Comparison of ENCODE assay signal across 22 cellular contexts in genomic region chr7:88281729-88282128, GRCh38. TPM values are rescaled to one million over a fixed set of nuclear protein-coding genes. Genes with fewer than 3 reads are reported as not detected.
A peak's percentile ranks its signal among the peaks of the same experiment; 100 is the strongest.
DNase-seq lines count a peak whose midpoint lies in the region; ATAC-seq, FAIRE-seq and TF ChIP-seq lines count a peak whose summit lies in the region.
"Had no signal": no experiment of that assay in that cellular context is flagged by ENCODE, and none has a peak within 500 bp of the region (broad histone marks: within the 10 kb centered on the region; RNA-seq: fewer than 3 reads in every experiment).

No MANE protein-coding gene starts in this region.

- H3K4me1 ChIP-seq in pancreas = peaks cover 4 to 9% (median 6%) of the 10 kb centered on the region in 3 donors
- no peaks in the 10 kb centered on the region for H3K4me1 ChIP-seq in kidney (ENCODE audit: control insufficient read depth in 1 of 2, insufficient read depth in 1 of 2, low read depth in 1 of 2, low read length in 2 of 2)
- H3K4me1 ChIP-seq: SJSA1 had no signal

- WGBS in pancreas, 2 donors = 13 to 18% methylated on average over 2 of the region's 2 CpGs

- DNase-seq in HT-29 (ENCODE audit: low spot score) (peak; percentile 39), epithelial cell of proximal tubule (ENCODE audit: low read depth) (peak; percentile 12), pancreas (no peak), UCSD-AML1 (lab: John Stamatoyannopoulos, UW; ENCODE audit: unreplicated experiment) (no peak), Right ventricle myocardium inferior (ENCODE audit: missing footprints) (no peak), coronary artery (ENCODE audit: low spot score) (no peak), kidney (no peak)
- DNase-seq: DND-41, H7, Karpas-422, NCI-H1417, NCI-H1694 treated with DMSO at 0.1 percent for 48 hours, NCI-H2081 treated with DMSO at 0.1 percent for 48 hours, NCI-H446 treated with DMSO at 0.1 percent for 48 hours, NCI-H526 treated with DMSO at 0.1 percent for 48 hours, PC-9 had no signal

- H3K36me3 ChIP-seq in pancreas (no peaks in the 10 kb centered on the region), kidney (ENCODE audit: control insufficient read depth in 1 of 2, insufficient read depth in 2 of 2, low read length in 2 of 2) (no peaks in the 10 kb centered on the region)
- H3K36me3 ChIP-seq: SJSA1 had no signal

- no peaks in the 10 kb centered on the region for H3K9me3 ChIP-seq in pancreas
- H3K9me3 ChIP-seq in kidney (ENCODE audit: control insufficient read depth in 1 of 2, low read length in 2 of 2) = no peaks in the 10 kb centered on the region
- H3K9me3 ChIP-seq: SJSA1 had no signal

- H3K27me3 ChIP-seq in pancreas = no peaks in the 10 kb centered on the region
- H3K27me3 ChIP-seq: SJSA1 had no signal

- FAIRE-seq in pancreas (lab: Jason Lieb, UNC) (no peak), kidney (lab: Jason Lieb, UNC) (no peak)
- FAIRE-seq: A204.1, GM12878 had no signal

- no peak overlapping the region for H3K9ac ChIP-seq in kidney (ENCODE audit: low read length in 2 of 2)

- H3K27ac ChIP-seq in 22Rv1 (peak overlapping the region; percentile 60), pancreas (no peak overlapping the region), coronary artery (no peak overlapping the region), kidney (ENCODE audit: low read depth in 2 of 2, low read length in 2 of 2) (no peak overlapping the region)
- H3K27ac ChIP-seq: PC-9, RWPE1, SJSA1 had no signal

- H3K4me3 ChIP-seq in epithelial cell of proximal tubule (ENCODE audit: low read depth, low read length) (no peak overlapping the region), pancreas (no peak overlapping the region), coronary artery (no peak overlapping the region), kidney (ENCODE audit: low read length in 2 of 2) (no peak overlapping the region)
- H3K4me3 ChIP-seq: GM12878, PC-9, SJSA1 had no signal

- intact Hi-C loops in pancreas (cut with DNase I) = no loop called here
- intact Hi-C loops in Right ventricle myocardium inferior (cut with DNase I) = no loop called here
- intact Hi-C loops in kidney (cut with DNase I) = no loop called here

- no peak for TF ChIP-seq CTCF in 22Rv1 (IDR thresholded peaks at IDR 0.05)
- TF ChIP-seq CTCF in epithelial cell of proximal tubule (conservative IDR thresholded peaks at IDR 0.05; ENCODE audit: low read depth, low read length) = no peak
- no peak for TF ChIP-seq CTCF in pancreas (IDR thresholded peaks at IDR 0.05)
- no peak for TF ChIP-seq CTCF in coronary artery (IDR thresholded peaks at IDR 0.05)
- no peak for TF ChIP-seq CTCF in kidney (IDR thresholded peaks at IDR 0.05; ENCODE audit: borderline replicate concordance, extremely low read depth, insufficient read depth)

- peak; percentile 48 to 84 (median 61) for ATAC-seq in pancreas
- ATAC-seq in Right ventricle myocardium inferior = no peak
- ATAC-seq: GM12878 had no signal

RNA-seq across cellular contexts. Expression of gene STEAP4, which starts 25.0 kb away (rescaled TPM):
- 2.6 and 4.2 TPM in 2 replicates for total RNA-seq in HT-29 (2014; rRNA removed; shearing (Covaris generic))
- total RNA-seq in epithelial cell of proximal tubule (0.52 and 0.80 TPM in 2 replicates), pancreas (10 to 100 TPM in 3 of 6 donors, 1 to 10 TPM in 3; 4.2 to 15.0 (median 11.0) TPM), Right ventricle myocardium inferior (25.2 TPM), kidney (80.2 TPM)
- polyA plus RNA-seq in pancreas (1 to 10 TPM; 3.2 to 4.2 TPM), kidney (ENCODE audit: insufficient read depth, low read depth, low replicate concordance) (3.4 TPM)
- total RNA-seq: MCF 10A, SJSA1 had no signal
- polyA plus RNA-seq: GM12878 had no signal

Comparison
In these comparisons a context has a peak if more than half of its experiments do, and no peak if none do; other contexts are left out.
1. DNase-seq: peak in HT-29 (single experiment) and epithelial cell of proximal tubule (single experiment); none in pancreas (0 of 6), UCSD-AML1 (single experiment), Right ventricle myocardium inferior (single experiment), coronary artery (single experiment) and kidney (single experiment).